Comparison of ENCODE assay signal across 18 cellular contexts in genomic region chr6:40391851-40392595, GRCh38.
A peak's percentile ranks its signal among the peaks of the same experiment; 100 is the strongest.
DNase-seq lines count a peak whose midpoint lies in the region; ATAC-seq and TF ChIP-seq lines count a peak whose summit lies in the region.
"Had no signal": no experiment of that assay in that cellular context is flagged by ENCODE, and none has a peak within 500 bp of the region (broad histone marks: within the 10 kb centered on the region; RNA-seq: fewer than 3 reads in every experiment).

No MANE protein-coding gene starts in this region.

- WGBS in esophagus muscularis mucosa, result 80% methylated on average over 17 of the region's 48 CpGs

- H3K27me3 ChIP-seq in CD4-positive, alpha-beta T cell (ENCODE audit: control insufficient read depth, insufficient read depth, low read length), result no peaks in the 10 kb centered on the region
- H3K27me3 ChIP-seq in esophagus muscularis mucosa, result peaks cover 0 to 14% (median 0%) of the 10 kb centered on the region in 4 donors

- TF ChIP-seq CTCF in CD4-positive, alpha-beta T cell (IDR thresholded peaks at IDR 0.05), result no peak
- TF ChIP-seq CTCF in esophagus muscularis mucosa (IDR thresholded peaks at IDR 0.05) (no peak), osteocyte (IDR thresholded peaks at IDR 0.05) (no peak), chondrocyte (IDR thresholded peaks at IDR 0.05) (no peak)

- ATAC-seq in CD4-positive, alpha-beta T cell (ENCODE audit: poor library complexity), result no peak
- ATAC-seq: A549, GM12878, HepG2 had no signal

- POLR2A ChIA-PET in CD4-positive, alpha-beta T cell (lab: Charles Lee), result no interaction called here

- DNase-seq in T-helper 1 cell (no peak), esophagus muscularis mucosa (ENCODE audit: extremely low spot score) (peak; percentile 86), osteocyte (ENCODE audit: extremely low spot score, unreplicated experiment) (peak; percentile 84), UCSD-AML1 (lab: John Stamatoyannopoulos, UW; ENCODE audit: unreplicated experiment) (no peak), NCI-H2171 (lab: John Stamatoyannopoulos, UW) (no peak), chondrocyte (ENCODE audit: low spot score) (no peak)
- DNase-seq in CD4-positive, alpha-beta T cell, result no peak
- DNase-seq: AML-193, DMS79 treated with DMSO at 0.1 percent for 48 hours, GF-D8 had no signal

- H3K36me3 Mint-ChIP-seq in T-helper 1 cell treated with Interleukin-12 subunit alpha and Interleukin-12 subunit beta and Interleukin-4 antibody, amounts not matched to agents 30 μg/mL and 1 μg/mL, for 36 hours (ENCODE audit: low read depth), result peaks cover 24% of the 10 kb centered on the region
- H3K36me3 Mint-ChIP-seq in CD4-positive, alpha-beta T cell (ENCODE audit: low read depth), result no peaks in the 10 kb centered on the region
- H3K36me3 Mint-ChIP-seq in osteocyte (ENCODE audit: unreplicated experiment) (no peaks in the 10 kb centered on the region), chondrocyte (ENCODE audit: low read depth) (no peaks in the 10 kb centered on the region)
- H3K36me3 Mint-ChIP-seq: CD4-positive, alpha-beta memory T cell had no signal

- no peaks in the 10 kb centered on the region for H3K4me1 ChIP-seq in esophagus muscularis mucosa
- H3K4me1 ChIP-seq: A549, HAP-1 had no signal

- CTCF ChIA-PET in CD4-positive, alpha-beta T cell (lab: Charles Lee), result no interaction called here

- H3K9me3 ChIP-seq in CD4-positive, alpha-beta T cell (ENCODE audit: control insufficient read depth, low read length), result no peaks in the 10 kb centered on the region
- H3K9me3 ChIP-seq in esophagus muscularis mucosa, result no peaks in the 10 kb centered on the region
- H3K9me3 ChIP-seq: A549, HAP-1 had no signal

- H3K4me3 Mint-ChIP-seq in T-helper 1 cell treated with Interleukin-12 subunit alpha and Interleukin-12 subunit beta and Interleukin-4 antibody, amounts not matched to agents 30 μg/mL and 1 μg/mL, for 36 hours, result no peak overlapping the region
- H3K4me3 Mint-ChIP-seq in CD4-positive, alpha-beta T cell, result no peak overlapping the region
- H3K4me3 Mint-ChIP-seq in osteocyte (ENCODE audit: unreplicated experiment) (no peak overlapping the region), chondrocyte (ENCODE audit: unreplicated experiment) (no peak overlapping the region)

- no peak overlapping the region for H3K4me3 ChIP-seq in esophagus muscularis mucosa
- H3K4me3 ChIP-seq: A549, GM12878, HAP-1 had no signal

- TF ChIP-seq POLR2A in esophagus muscularis mucosa (IDR thresholded peaks at IDR 0.05; ENCODE audit: low read depth), result no peak

- no peaks in the 10 kb centered on the region for H3K27me3 Mint-ChIP-seq in T-helper 1 cell treated with Interleukin-12 subunit alpha and Interleukin-12 subunit beta and Interleukin-4 antibody, amounts not matched to agents 30 μg/mL and 1 μg/mL, for 36 hours (ENCODE audit: low read depth)
- peaks cover 4% of the 10 kb centered on the region for H3K27me3 Mint-ChIP-seq in CD4-positive, alpha-beta T cell
- H3K27me3 Mint-ChIP-seq in osteocyte (ENCODE audit: unreplicated experiment) (peaks cover 13% of the 10 kb centered on the region), chondrocyte (ENCODE audit: low read depth) (peaks cover 6% of the 10 kb centered on the region)

- peaks cover 57% of the 10 kb centered on the region for H3K4me1 Mint-ChIP-seq in T-helper 1 cell treated with Interleukin-12 subunit alpha and Interleukin-12 subunit beta and Interleukin-4 antibody, amounts not matched to agents 30 μg/mL and 1 μg/mL, for 36 hours (ENCODE audit: low read depth)
- peaks cover 49% of the 10 kb centered on the region for H3K4me1 Mint-ChIP-seq in CD4-positive, alpha-beta T cell (ENCODE audit: low read depth)
- H3K4me1 Mint-ChIP-seq in osteocyte (ENCODE audit: unreplicated experiment) (peaks cover 24% of the 10 kb centered on the region), chondrocyte (ENCODE audit: low read depth) (peaks cover 39% of the 10 kb centered on the region)

- peaks cover 8% of the 10 kb centered on the region for H3K9me3 Mint-ChIP-seq in T-helper 1 cell treated with Interleukin-12 subunit alpha and Interleukin-12 subunit beta and Interleukin-4 antibody, amounts not matched to agents 30 μg/mL and 1 μg/mL, for 36 hours
- H3K9me3 Mint-ChIP-seq in CD4-positive, alpha-beta T cell, result no peaks in the 10 kb centered on the region
- H3K9me3 Mint-ChIP-seq in osteocyte (ENCODE audit: unreplicated experiment) (no peaks in the 10 kb centered on the region), chondrocyte (ENCODE audit: low read depth) (no peaks in the 10 kb centered on the region)

- intact Hi-C loops in CD4-positive, alpha-beta T cell (cut with DNase I, micrococcal nuclease), result no loop called here
- intact Hi-C loops in esophagus muscularis mucosa (cut with DNase I), result no loop called here

- TF ChIP-seq EP300 in esophagus muscularis mucosa (IDR thresholded peaks at IDR 0.05), result no peak

- no peaks in the 10 kb centered on the region for H3K36me3 ChIP-seq in esophagus muscularis mucosa
- H3K36me3 ChIP-seq: HAP-1 had no signal

- no peak overlapping the region for H3K27ac ChIP-seq in CD4-positive, alpha-beta T cell (ENCODE audit: low read depth, low read length)
- no peak overlapping the region for H3K27ac ChIP-seq in esophagus muscularis mucosa (replicated peaks in 1 of 4)
- H3K27ac ChIP-seq: 22Rv1, A549, C4-2B had no signal

- H3K27ac Mint-ChIP-seq in T-helper 1 cell treated with Interleukin-12 subunit alpha and Interleukin-12 subunit beta and Interleukin-4 antibody, amounts not matched to agents 30 μg/mL and 1 μg/mL, for 36 hours, result peak overlapping the region; percentile 83
- peak overlapping the region; percentile 63 for H3K27ac Mint-ChIP-seq in CD4-positive, alpha-beta T cell
- H3K27ac Mint-ChIP-seq in osteocyte (ENCODE audit: unreplicated experiment) (no peak overlapping the region), chondrocyte (ENCODE audit: unreplicated experiment) (no peak overlapping the region)

Comparison
In these comparisons a context has a peak if more than half of its experiments do, and no peak if none do; other contexts are left out.
1. H3K27ac Mint-ChIP-seq: peak in T-helper 1 cell treated with Interleukin-12 subunit alpha and Interleukin-12 subunit beta and Interleukin-4 antibody, amounts not matched to agents 30 μg/mL and 1 μg/mL, for 36 hours (single experiment) and CD4-positive, alpha-beta T cell (single experiment); none in osteocyte (single experiment) and chondrocyte (single experiment).
2. DNase-seq: peak in esophagus muscularis mucosa (single experiment) and osteocyte (single experiment); none in T-helper 1 cell (0 of 5), CD4-positive, alpha-beta T cell (0 of 10), UCSD-AML1 (single experiment), NCI-H2171 (single experiment) and chondrocyte (single experiment).